ENCODE assay signal across 28 cellular contexts in genomic region chr3:15778332-15778858, GRCh38. TPM values are rescaled to one million over a fixed set of nuclear protein-coding genes. Genes with fewer than 3 reads are reported as not detected.
DNase-seq lines count a peak whose midpoint lies in the region; ATAC-seq and TF ChIP-seq lines count a peak whose summit lies in the region.
"Had no signal": no experiment of that assay in that cellular context is flagged by ENCODE, and none has a peak within 500 bp of the region (broad histone marks: within the 10 kb centered on the region; RNA-seq: fewer than 3 reads in every experiment).

No MANE protein-coding gene starts in this region.

- H3K4me2 ChIP-seq in neural progenitor cell = no peak overlapping the region

- peaks cover 5% of the 10 kb centered on the region for H3F3A ChIP-seq in neural progenitor cell (ENCODE audit: low read depth)

- no peak overlapping the region for H2AFZ ChIP-seq in neural progenitor cell (replicated peaks)

- H3K4me1 Mint-ChIP-seq in effector memory CD8-positive, alpha-beta T cell (ENCODE audit: low read depth in 2 of 2) = peaks cover 18 to 25% of the 10 kb centered on the region in 2 donors
- H3K4me1 Mint-ChIP-seq in neural progenitor cell = no peaks in the 10 kb centered on the region

- peak; percentile 16 for ATAC-seq in effector memory CD8-positive, alpha-beta T cell (replicated peaks)
- ATAC-seq in stimulated activated naive CD8-positive, alpha-beta T cell treated with anti-CD3 and anti-CD28 coated beads, Interleukin-15, Interleukin-2, amounts not matched to agents 100 U/mL and 50 U/mL, for 24 hours = no peak
- ATAC-seq in GM19395 (IDR thresholded peaks at IDR 0.05; ENCODE audit: unreplicated experiment) = no peak
- ATAC-seq: activated naive CD4-positive, alpha-beta T cell treated with anti-CD3 and anti-CD28 coated beads, Interleukin-2, amount 50 U/mL, for 72 hours; HepG2; Right ventricle myocardium inferior; stimulated activated naive CD8-positive, alpha-beta T cell treated with anti-CD3 and anti-CD28 coated beads, Interleukin-15, amount 100 ng/mL, for 72 hours had no signal

- H3K36me3 Mint-ChIP-seq in effector memory CD8-positive, alpha-beta T cell (ENCODE audit: insufficient read depth) = peaks cover 41% of the 10 kb centered on the region
- H3K36me3 Mint-ChIP-seq in neural progenitor cell = no peaks in the 10 kb centered on the region

- no peaks in the 10 kb centered on the region for H3K27me3 ChIP-seq in neural progenitor cell
- H3K27me3 ChIP-seq in MG63 = no peaks in the 10 kb centered on the region
- H3K27me3 ChIP-seq: tibial artery had no signal

- peaks cover 6% of the 10 kb centered on the region for H3K4me1 ChIP-seq in neural progenitor cell

- H4K20me1 ChIP-seq in neural progenitor cell (ENCODE audit: low read depth) = no peaks in the 10 kb centered on the region

- no peak overlapping the region for H3K4me3 Mint-ChIP-seq in effector memory CD8-positive, alpha-beta T cell
- H3K4me3 Mint-ChIP-seq in neural progenitor cell = no peak overlapping the region
- H3K4me3 Mint-ChIP-seq: CD8-positive, alpha-beta memory T cell; dendritic cell treated with granulocyte-macrophage colony-stimulating factor and Interleukin-4, amounts not matched to agents 40 ng/mL and 50 ng/mL, for 4 days; stimulated activated naive CD8-positive, alpha-beta T cell treated with anti-CD3 and anti-CD28 coated beads, Interleukin-15, amount 100 ng/mL, for 72 hours had no signal

- H3K9me3 ChIP-seq in neural progenitor cell (ENCODE audit: low read depth) (no peaks in the 10 kb centered on the region), MG63 (no peaks in the 10 kb centered on the region)
- H3K9me3 ChIP-seq: tibial artery had no signal

- peaks cover 22% of the 10 kb centered on the region for H3K79me2 ChIP-seq in neural progenitor cell (ENCODE audit: low read depth)

- no peak overlapping the region for H3K4me3 ChIP-seq in neural progenitor cell
- H3K4me3 ChIP-seq in MG63 = no peak overlapping the region
- H3K4me3 ChIP-seq: lung, tibial artery had no signal

- no peak for TF ChIP-seq CTCF in neural progenitor cell (IDR thresholded peaks at IDR 0.05)

- no peaks in the 10 kb centered on the region for H3K9me3 Mint-ChIP-seq in effector memory CD8-positive, alpha-beta T cell
- no peaks in the 10 kb centered on the region for H3K9me3 Mint-ChIP-seq in neural progenitor cell
- H3K9me3 Mint-ChIP-seq: activated naive CD4-positive, alpha-beta T cell treated with anti-CD3 and anti-CD28 coated beads, Interleukin-2, amount 50 U/mL, for 72 hours; activated T-helper 2 cell treated with anti-CD3 and anti-CD28 coated beads, Interferon-gamma antibody, Interleukin-2, Interleukin-4, amounts not matched to agents 10 μg/mL and 5 μg/mL and 100 μg/mL, durations not matched to agents 14 hours and 24 hours and 36 hours; CD8-positive, alpha-beta memory T cell; dendritic cell treated with granulocyte-macrophage colony-stimulating factor and Interleukin-4, amounts not matched to agents 40 ng/mL and 50 ng/mL, for 4 days had no signal

- peak; percentile 53 for DNase-seq in D341Med (ENCODE audit: low spot score)
- peak; percentile 95 for DNase-seq in NCI-H82 (lab: John Stamatoyannopoulos, UW)
- no peak for DNase-seq in effector memory CD8-positive, alpha-beta T cell
- peak; percentile 12 for DNase-seq in neural progenitor cell (ENCODE audit: low spot score)
- no peak for DNase-seq in NCI-H1105 treated with DMSO at 0.1 percent for 48 hours (lab: John Stamatoyannopoulos, UW)
- no peak for DNase-seq in MG63
- DNase-seq in stimulated activated naive CD8-positive, alpha-beta T cell treated with anti-CD3 and anti-CD28 coated beads, Interleukin-15, Interleukin-2, amounts not matched to agents 100 U/mL and 50 U/mL, for 24 hours = no peak
- DNase-seq: activated CD4-positive, alpha-beta T cell treated with anti-CD3 and anti-CD28 coated beads, Interleukin-2, amount 50 U/mL, for 48 hours; activated CD8-positive, alpha-beta memory T cell treated with anti-CD3 and anti-CD28 coated beads, Interleukin-2, amount 50 U/mL, for 48 hours; aorta; CD8-positive, alpha-beta memory T cell; DMS53; kidney glomerular epithelial cell; NCI-H1092 treated with DMSO at 0.1 percent for 48 hours; NCI-H2029 treated with DMSO at 0.1 percent for 48 hours; NCI-H2227 treated with DMSO at 0.1 percent for 48 hours; NCI-H748 treated with DMSO at 0.1 percent for 48 hours; stimulated activated CD4-positive, alpha-beta T cell treated with anti-CD3 and anti-CD28 coated beads, Interleukin-2, amount 100 ng/mL, for 48 hours; stimulated activated naive CD8-positive, alpha-beta T cell treated with anti-CD3 and anti-CD28 coated beads, Interleukin-15, amount 100 ng/mL, for 72 hours; tibial artery had no signal

- H3K9ac ChIP-seq in neural progenitor cell = no peak overlapping the region

- H3K27me3 Mint-ChIP-seq in effector memory CD8-positive, alpha-beta T cell = no peaks in the 10 kb centered on the region
- peaks cover 2% of the 10 kb centered on the region for H3K27me3 Mint-ChIP-seq in neural progenitor cell (ENCODE audit: insufficient read depth, low read depth)
- H3K27me3 Mint-ChIP-seq: CD8-positive, alpha-beta memory T cell; dendritic cell treated with granulocyte-macrophage colony-stimulating factor and Interleukin-4, amounts not matched to agents 40 ng/mL and 50 ng/mL, for 4 days; stimulated activated naive CD8-positive, alpha-beta T cell treated with anti-CD3 and anti-CD28 coated beads, Interleukin-15, amount 100 ng/mL, for 72 hours had no signal

- H3K36me3 ChIP-seq in neural progenitor cell (no peaks in the 10 kb centered on the region), MG63 (no peaks in the 10 kb centered on the region; the same call in 1 of the 2 replicates)
- H3K36me3 ChIP-seq: tibial artery had no signal

- no peak overlapping the region for H3K27ac ChIP-seq in neural progenitor cell
- H3K27ac ChIP-seq: tibial artery, VCaP had no signal

- peak overlapping the region in 1 of 2 donors; percentile 18 for H3K27ac Mint-ChIP-seq in effector memory CD8-positive, alpha-beta T cell
- no peak overlapping the region for H3K27ac Mint-ChIP-seq in neural progenitor cell
- H3K27ac Mint-ChIP-seq: activated naive CD4-positive, alpha-beta T cell treated with anti-CD3 and anti-CD28 coated beads, Interleukin-2, amount 50 U/mL, for 72 hours; activated T-helper 2 cell treated with anti-CD3 and anti-CD28 coated beads, Interferon-gamma antibody, Interleukin-2, Interleukin-4, amounts not matched to agents 10 μg/mL and 5 μg/mL and 100 μg/mL, durations not matched to agents 14 hours and 24 hours and 36 hours; dendritic cell treated with granulocyte-macrophage colony-stimulating factor and Interleukin-4, amounts not matched to agents 40 ng/mL and 50 ng/mL, for 4 days; stimulated activated naive CD8-positive, alpha-beta T cell treated with anti-CD3 and anti-CD28 coated beads, Interleukin-15, amount 100 ng/mL, for 72 hours had no signal

RNA-seq across cellular contexts. Expression of gene ANKRD28, which starts 19.4 kb away (rescaled TPM):
- total RNA-seq in neural progenitor cell (ENCODE audit: low replicate concordance) = 29.3 and 36.4 TPM in 2 replicates
- 25.1 and 31.1 TPM in 2 replicates for total RNA-seq in MG63 (2014; rRNA removed; shearing (Covaris generic); ENCODE audit: low replicate concordance)

Comparison
In these comparisons a context has a peak if more than half of its experiments do, and no peak if none do; other contexts are left out.
1. DNase-seq: peak in D341Med (single experiment), NCI-H82 (single experiment) and neural progenitor cell (single experiment); none in effector memory CD8-positive, alpha-beta T cell (0 of 3), NCI-H1105 treated with DMSO at 0.1 percent for 48 hours (single experiment), MG63 (single experiment) and stimulated activated naive CD8-positive, alpha-beta T cell treated with anti-CD3 and anti-CD28 coated beads, Interleukin-15, Interleukin-2, amounts not matched to agents 100 U/mL and 50 U/mL, for 24 hours (single experiment).